In the genomic region with DNA sequence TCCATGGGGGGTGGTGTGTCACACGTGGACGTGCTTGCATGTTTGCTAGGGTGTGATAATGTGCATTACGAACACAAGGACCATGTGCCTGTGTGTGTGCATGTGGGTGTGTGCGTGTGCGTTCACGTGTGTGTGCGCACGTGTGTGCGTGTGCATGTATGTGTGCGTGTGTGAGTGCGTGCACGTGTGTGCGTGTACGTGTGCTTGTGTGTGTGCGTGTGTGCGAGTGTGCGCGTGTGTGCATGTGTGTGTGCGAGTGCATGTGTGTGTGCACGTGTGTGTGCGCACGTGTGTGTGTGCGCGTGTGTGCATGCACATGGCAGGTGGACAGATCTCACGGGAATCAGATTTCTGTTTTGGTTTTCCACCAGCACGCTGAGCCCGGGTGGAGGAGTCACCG, we compare ENCODE assay signal across 2 cellular contexts.
TF ChIP-seq lines count a peak whose summit lies in the region.

No MANE protein-coding gene starts in this region.

TF ChIP-seq in HepG2, 621 proteins besides CTCF, POLR2A, EP300 and RAD21:
- peak; percentile 38 for TF ChIP-seq AGO2 (optimal IDR thresholded peaks at IDR 0.05; ENCODE audit: low read depth, low read length)
- no peak for TF ChIP-seq KDM4B (CRISPR knock-in tag; IDR thresholded peaks at IDR 0.05)
- TF ChIP-seq MTA1 (CRISPR knock-in tag; IDR thresholded peaks at IDR 0.05; ENCODE audit: borderline replicate concordance) = peak; percentile 29; the same call in 1 of the 2 replicates
- TF ChIP-seq MNT (IDR thresholded peaks at IDR 0.05) = peak; percentile 70

TF ChIP-seq in HEK293T, 16 proteins besides CTCF, POLR2A, EP300 and RAD21:
- TF ChIP-seq FOXA1 (IDR thresholded peaks at IDR 0.05) (no peak), ARNT (IDR thresholded peaks at IDR 0.05) (no peak), FOXM1 (IDR thresholded peaks at IDR 0.05; ENCODE audit: borderline replicate concordance) (no peak), LEF1 (IDR thresholded peaks at IDR 0.05; ENCODE audit: borderline replicate concordance) (no peak), HDGF (IDR thresholded peaks at IDR 0.05; ENCODE audit: borderline replicate concordance) (no peak), FOXK2 (IDR thresholded peaks at IDR 0.05) (no peak), SUZ12 (IDR thresholded peaks at IDR 0.05) (no peak), L3MBTL2 (conservative IDR thresholded peaks at IDR 0.05) (no peak), ZNF384 (IDR thresholded peaks at IDR 0.05) (no peak), NFRKB (IDR thresholded peaks at IDR 0.05) (no peak), ELF4 (IDR thresholded peaks at IDR 0.05) (no peak), BHLHE40 (IDR thresholded peaks at IDR 0.05; ENCODE audit: borderline replicate concordance) (no peak)
